Comparison of ENCODE assay signal across 9 cellular contexts in genomic region chr4:184807797-184808718, GRCh38. TPM values are rescaled to one million over a fixed set of nuclear protein-coding genes. Genes with fewer than 3 reads are reported as not detected.
DNase-seq lines count a peak whose midpoint lies in the region; ATAC-seq, FAIRE-seq and TF ChIP-seq lines count a peak whose summit lies in the region.
"Had no signal": no experiment of that assay in that cellular context is flagged by ENCODE, and none has a peak within 500 bp of the region (broad histone marks: within the 10 kb centered on the region; RNA-seq: fewer than 3 reads in every experiment).

No MANE protein-coding gene starts in this region.

- H3K9me3 ChIP-seq in AG04450 (ENCODE audit: control insufficient read depth, insufficient read depth, low read length) (no peaks in the 10 kb centered on the region; the same call in 1 of the 2 replicates), liver (ENCODE audit: control insufficient read depth in 4 of 4, low read length in 3 of 4) (no peaks in the 10 kb centered on the region)

- FAIRE-seq in bronchial epithelial cell (lab: Jason Lieb, UNC), result no peak

- CTCF ChIA-PET in AG04450 (lab: Charles Lee), result interaction anchor here (1.2 kb wide), 1 partner anchor 18 kb away, joined by 3 read pairs; the partner anchor contains the start of gene ACSL1

- TF ChIP-seq CTCF in AG04450 (IDR thresholded peaks at IDR 0.05; ENCODE audit: low read depth, low read length), result 0 out of 2 replicates have a peak, but pooled peaks have one; percentile 14
- no peak for TF ChIP-seq CTCF in bronchial epithelial cell (IDR thresholded peaks at IDR 0.05; ENCODE audit: insufficient read depth, low read length, severe bottlenecking)
- TF ChIP-seq CTCF in liver (IDR thresholded peaks at IDR 0.05; ENCODE audit: low read depth, low read length, missing input control), result no peak

- DNase-seq in AG04450 (ENCODE audit: low read depth, low spot score), result peak; percentile 66
- peak; percentile 12 for DNase-seq in NCI-H128 (lab: John Stamatoyannopoulos, UW; ENCODE audit: unreplicated experiment)
- DNase-seq in bronchial epithelial cell (ENCODE audit: low read depth), result peak; percentile 78
- DNase-seq: DND-41 had no signal

- peaks cover 2% of the 10 kb centered on the region for H3K36me3 ChIP-seq in bronchial epithelial cell (ENCODE audit: control insufficient read depth, insufficient read depth, low read length)
- H3K36me3 ChIP-seq in liver (ENCODE audit: control insufficient read depth in 4 of 4, insufficient read depth in 3 of 4, low read depth in 1 of 4, low read length in 3 of 4), result peaks cover 0 to 2% (median 0%) of the 10 kb centered on the region in 4 donors

- H3K27ac ChIP-seq in AG04450 (ENCODE audit: low read depth, low read length), result no peak overlapping the region
- peak overlapping the region; percentile 56 to 60 for H3K27ac ChIP-seq in liver (ENCODE audit: low read depth in 1 of 2, low read length in 2 of 2)

- H3K9ac ChIP-seq in liver (ENCODE audit: low read depth in 1 of 2, low read length in 2 of 2), result no peak overlapping the region

- POLR2A ChIA-PET in AG04450 (lab: Yijun Ruan, JAX), result interaction anchor here (0.8 to 1.2 kb wide), 2 partner anchors 15 to 334 kb away, joined by 3 to 6 read pairs; partner anchors contain the start of gene IRF2

- H3K4me3 ChIP-seq in AG04450 (ENCODE audit: low read depth, low read length) (no peak overlapping the region), bronchial epithelial cell (ENCODE audit: low read depth, low read length) (no peak overlapping the region), liver (ENCODE audit: low read depth in 1 of 3, low read length in 3 of 3) (no peak overlapping the region)

- H3K27me3 ChIP-seq in AG04450 (ENCODE audit: control insufficient read depth, insufficient read depth, low read length) (no peaks in the 10 kb centered on the region), bronchial epithelial cell (ENCODE audit: control insufficient read depth, insufficient read depth, low read length) (no peaks in the 10 kb centered on the region), liver (ENCODE audit: control insufficient read depth in 4 of 4, insufficient read depth in 4 of 4, low read length in 3 of 4) (no peaks in the 10 kb centered on the region)

- 51% methylated on average over 9 of the region's 9 CpGs for WGBS in liver

- H3K4me1 ChIP-seq in liver (ENCODE audit: control insufficient read depth in 4 of 4, insufficient read depth in 4 of 4, low read length in 3 of 4), result peaks cover 12 to 74% (median 60%) of the 10 kb centered on the region in 4 donors

- no peak for ATAC-seq in HG02884 (IDR thresholded peaks at IDR 0.05; ENCODE audit: unreplicated experiment)
- ATAC-seq in HG03565 (IDR thresholded peaks at IDR 0.05; ENCODE audit: unreplicated experiment), result no peak
- ATAC-seq in GM19397 (IDR thresholded peaks at IDR 0.05; ENCODE audit: unreplicated experiment), result no peak
- no peak for ATAC-seq in GM18861 (IDR thresholded peaks at IDR 0.05; ENCODE audit: unreplicated experiment)

- no peak for TF ChIP-seq RAD21 in liver (IDR thresholded peaks at IDR 0.05)

TF ChIP-seq in liver, 16 proteins besides CTCF, POLR2A, EP300 and RAD21:
- TF ChIP-seq ZBTB33 (IDR thresholded peaks at IDR 0.05) (no peak), RXRA (IDR thresholded peaks at IDR 0.05) (peak in 1 of 2 donors; percentile 21), NR2F2 (IDR thresholded peaks at IDR 0.05) (no peak), HNF4G (IDR thresholded peaks at IDR 0.05) (no peak), MAX (IDR thresholded peaks at IDR 0.05) (peak; percentile 17), GABPA (IDR thresholded peaks at IDR 0.05 in 1 of 2, conservative IDR thresholded peaks at IDR 0.05 in 1 of 2) (no peak)

RNA-seq across cellular contexts. Expression of gene ACSL1, which starts 17.7 kb away (rescaled TPM):
- polyA plus RNA-seq in AG04450 (2011; rRNA removed) (20.3 and 23.9 TPM in 2 replicates), liver (1,000 to 10,000 TPM in 1 of 2 donors, 100 to 1,000 TPM in 1; 704 to 1,052 TPM)
- polyA minus RNA-seq in AG04450 (2011; rRNA and poly(A)+ RNA removed), result 27.7 and 28.5 TPM in 2 replicates
- total RNA-seq in bronchial epithelial cell (60.3 and 97.9 TPM in 2 replicates), liver (1,000 to 10,000 TPM in 1 of 2 donors, 100 to 1,000 TPM in 1; 210 to 2,226 TPM)

Comparison
In these comparisons a context has a peak if more than half of its experiments do, and no peak if none do; other contexts are left out.
1. DNase-seq: peak in every context shown above with its lines; median percentile 78 in bronchial epithelial cell; 66 in AG04450; 12 in NCI-H128.